17 cellular contexts compared by ENCODE assay signal in the genomic region with DNA sequence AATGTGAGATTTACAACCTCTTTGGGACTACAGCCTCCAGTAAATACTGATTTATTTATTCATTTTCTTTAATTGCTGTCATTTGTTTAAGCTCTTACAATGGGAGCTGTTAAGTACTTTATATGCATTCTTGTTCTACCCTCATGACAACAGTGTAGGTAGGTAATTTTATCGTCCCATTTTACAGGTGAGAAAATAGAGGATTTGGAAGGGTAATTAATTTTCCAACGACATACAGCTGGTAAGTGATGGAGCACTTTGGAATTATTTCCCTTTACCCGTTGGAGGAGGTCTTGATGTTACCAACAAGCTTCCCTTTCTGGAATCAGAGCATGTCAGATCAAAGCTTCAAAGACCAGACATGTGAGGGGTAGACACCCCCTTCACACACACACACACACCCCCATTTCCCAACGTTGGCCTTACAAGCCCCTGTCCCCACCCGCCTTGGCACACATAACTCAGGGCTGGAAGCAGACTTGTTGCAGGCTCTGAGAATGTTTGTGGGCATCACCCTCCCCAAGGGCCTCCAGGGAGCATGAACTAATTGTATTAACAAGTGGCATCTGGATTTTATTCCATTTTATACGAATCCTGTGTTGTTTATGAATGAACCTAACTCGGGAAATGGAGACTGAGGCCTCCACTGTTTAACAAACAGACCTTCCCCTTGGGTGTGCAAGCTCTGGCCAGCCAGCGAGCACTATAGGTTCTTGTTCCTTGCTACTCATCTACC.
"Had no signal": no experiment of that assay in that cellular context is flagged by ENCODE, and none has a peak within 500 bp of the region (broad histone marks: within the 10 kb centered on the region; RNA-seq: fewer than 3 reads in every experiment).

No MANE protein-coding gene starts in this region.

- H3K4me3 ChIP-seq: SJSA1, SK-N-MC had no signal

- DNase-seq: Kasumi-1, MM.1S, NCI-H1092 treated with DMSO at 0.1 percent for 48 hours, NCI-H1436, NCI-H187 treated with DMSO at 0.1 percent for 48 hours, NCI-H2029 treated with DMSO at 0.1 percent for 48 hours, NCI-H2171 treated with DMSO at 0.1 percent for 48 hours, NCI-H345, NCI-H446 treated with DMSO at 0.1 percent for 48 hours, NCI-H510A treated with DMSO at 0.1 percent for 48 hours, NCI-H774, RPMI8226, SIG-M5 had no signal

- H3K27ac Mint-ChIP-seq: T-helper 1 cell treated with Interleukin-12 subunit alpha and Interleukin-12 subunit beta and Interleukin-4 antibody, amounts not matched to agents 30 μg/mL and 1 μg/mL, for 36 hours had no signal

- H3K4me3 Mint-ChIP-seq: T-helper 1 cell treated with Interleukin-12 subunit alpha and Interleukin-12 subunit beta and Interleukin-4 antibody, amounts not matched to agents 30 μg/mL and 1 μg/mL, for 36 hours had no signal

- H3K36me3 ChIP-seq: SJSA1 had no signal

- H3K9me3 Mint-ChIP-seq: T-helper 1 cell treated with Interleukin-12 subunit alpha and Interleukin-12 subunit beta and Interleukin-4 antibody, amounts not matched to agents 30 μg/mL and 1 μg/mL, for 36 hours had no signal

- H3K9ac ChIP-seq: KMS-11 had no signal

- H3K27me3 ChIP-seq: SJSA1 had no signal

- H3K4me2 ChIP-seq: KMS-11 had no signal

- H3K9me3 ChIP-seq: SJSA1 had no signal

- H3K27ac ChIP-seq: KMS-11, SJSA1, SK-N-MC had no signal
